29 cellular contexts compared by ENCODE assay signal in the genomic region with DNA sequence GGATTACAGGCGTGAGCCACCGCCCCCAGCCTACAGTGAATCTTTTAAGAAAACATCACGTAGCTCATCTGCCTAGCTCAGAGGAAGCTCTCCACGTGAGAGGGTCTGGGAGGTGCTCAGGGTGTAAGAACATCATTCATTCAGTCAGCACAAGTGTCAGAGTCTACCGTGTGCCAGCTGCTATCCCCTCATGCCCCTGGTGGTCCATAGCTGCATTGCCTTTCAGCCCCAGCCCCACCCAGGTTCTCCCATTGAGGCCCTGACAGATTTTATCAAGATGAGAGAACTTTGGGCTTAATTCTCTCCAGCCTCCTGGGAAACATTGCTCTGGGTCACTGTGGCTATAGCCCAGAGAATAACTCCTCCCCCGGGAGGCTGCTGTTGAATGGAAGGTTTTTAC. TPM values are rescaled to one million over a fixed set of nuclear protein-coding genes. Genes with fewer than 3 reads are reported as not detected.
A peak's percentile ranks its signal among the peaks of the same experiment; 100 is the strongest.
DNase-seq lines count a peak whose midpoint lies in the region; ATAC-seq and TF ChIP-seq lines count a peak whose summit lies in the region.
"Had no signal": no experiment of that assay in that cellular context is flagged by ENCODE, and none has a peak within 500 bp of the region (broad histone marks: within the 10 kb centered on the region; RNA-seq: fewer than 3 reads in every experiment).

No MANE protein-coding gene starts in this region.

- no peak overlapping the region for H3K27ac Mint-ChIP-seq in WTC11
- H3K27ac Mint-ChIP-seq: activated CD4-positive, alpha-beta T cell treated with anti-CD3 and anti-CD28 coated beads for 36 hours; activated naive CD4-positive, alpha-beta T cell treated with anti-CD3 and anti-CD28 coated beads, Interleukin-2, amount 50 U/mL, for 24 hours; activated T-helper 2 cell treated with anti-CD3 and anti-CD28 coated beads, Interferon-gamma antibody, Interleukin-2, Interleukin-4, amounts not matched to agents 10 μg/mL and 5 μg/mL and 100 μg/mL, durations not matched to agents 14 hours and 24 hours and 36 hours; B cell; CD8-positive, alpha-beta T cell; T-helper 2 cell treated with Interferon-gamma antibody and Interleukin-4, amounts not matched to agents 5 μg/mL and 100 μg/mL, for 36 hours had no signal

- ATAC-seq in WTC11: peak; percentile 71
- ATAC-seq in HG03521 (IDR thresholded peaks at IDR 0.05; ENCODE audit: unreplicated experiment): no peak
- ATAC-seq: A549; activated CD4-positive, alpha-beta T cell treated with anti-CD3 and anti-CD28 coated beads for 36 hours; CD8-positive, alpha-beta T cell; Panc1; right cardiac atrium had no signal

- POLR2A ChIA-PET in AG04450 (lab: Yijun Ruan, JAX) (no interaction called here), WTC11 (lab: Charles Lee) (interaction anchor here (1.1 kb wide), 1 partner anchor 10 kb away, joined by 3 read pairs; no protein-coding TSS in a partner anchor)

- H3K27me3 Mint-ChIP-seq in WTC11 (ENCODE audit: low read depth): peaks cover 3% of the 10 kb centered on the region; the same call in 1 of the 2 replicates
- H3K27me3 Mint-ChIP-seq: activated naive CD4-positive, alpha-beta T cell treated with anti-CD3 and anti-CD28 coated beads, Interleukin-2, amount 50 U/mL, for 24 hours had no signal

- H3K4me1 Mint-ChIP-seq in WTC11: no peaks in the 10 kb centered on the region
- H3K4me1 Mint-ChIP-seq: activated CD4-positive, alpha-beta T cell treated with anti-CD3 and anti-CD28 coated beads for 36 hours; activated naive CD4-positive, alpha-beta T cell treated with anti-CD3 and anti-CD28 coated beads, Interleukin-2, amount 50 U/mL, for 24 hours; B cell had no signal

- no peak overlapping the region for H3K4me3 Mint-ChIP-seq in WTC11
- H3K4me3 Mint-ChIP-seq: activated CD4-positive, alpha-beta T cell treated with anti-CD3 and anti-CD28 coated beads for 36 hours; activated naive CD4-positive, alpha-beta T cell treated with anti-CD3 and anti-CD28 coated beads, Interleukin-2, amount 50 U/mL, for 24 hours; B cell; CD8-positive, alpha-beta T cell; T-helper 2 cell treated with Interferon-gamma antibody and Interleukin-4, amounts not matched to agents 5 μg/mL and 100 μg/mL, for 36 hours had no signal

- no peak overlapping the region for H3K4me3 ChIP-seq in AG04450 (ENCODE audit: low read depth, low read length)
- no peak overlapping the region for H3K4me3 ChIP-seq in H7 (ENCODE audit: insufficient read depth, low read depth, low read length)
- H3K4me3 ChIP-seq: A549, smooth muscle cell had no signal

- TF ChIP-seq CTCF in AG04450 (IDR thresholded peaks at IDR 0.05; ENCODE audit: low read depth, low read length): peak; percentile 24; the same call in 1 of the 2 replicates
- 0 out of 2 replicates have a peak, but pooled peaks have one; percentile 19 for TF ChIP-seq CTCF in WTC11 (IDR thresholded peaks at IDR 0.05)

- H3K9me3 Mint-ChIP-seq in WTC11: no peaks in the 10 kb centered on the region; the same call in 1 of the 2 replicates
- H3K9me3 Mint-ChIP-seq: activated naive CD4-positive, alpha-beta T cell treated with anti-CD3 and anti-CD28 coated beads, Interleukin-2, amount 50 U/mL, for 24 hours; activated T-helper 2 cell treated with anti-CD3 and anti-CD28 coated beads, Interferon-gamma antibody, Interleukin-2, Interleukin-4, amounts not matched to agents 10 μg/mL and 5 μg/mL and 100 μg/mL, durations not matched to agents 14 hours and 24 hours and 36 hours; CD8-positive, alpha-beta T cell; T-helper 2 cell treated with Interferon-gamma antibody and Interleukin-4, amounts not matched to agents 5 μg/mL and 100 μg/mL, for 36 hours had no signal

- no peak for DNase-seq in AG04450 (ENCODE audit: low read depth, low spot score)
- peak; percentile 71 for DNase-seq in H7
- peak; percentile 21 for DNase-seq in WTC11 (ENCODE audit: low spot score)
- peak; percentile 55 for DNase-seq in iPS-NIHi11 (ENCODE audit: low spot score)
- no peak for DNase-seq in NCI-H226
- no peak for DNase-seq in T-helper 2 cell
- DNase-seq in NCI-H1436 treated with DMSO at 0.1 percent for 48 hours (lab: John Stamatoyannopoulos, UW): no peak
- DNase-seq: activated CD4-positive, alpha-beta T cell treated with anti-CD3 and anti-CD28 coated beads for 36 hours; activated T-cell treated with anti-CD3 and anti-CD28 coated beads for 4 hours; amniotic stem cell; CD8-positive, alpha-beta T cell; effector CD4-positive, alpha-beta T cell; mesenchymal stem cell; NCI-H1105 treated with DMSO at 0.1 percent for 48 hours; NCI-H1930; NCI-H524; right cardiac atrium; SHP77; stimulated activated CD4-positive, alpha-beta T cell treated with anti-CD3 and anti-CD28 coated beads, Interleukin-1b, Interleukin-23, amount 100 ng/mL, for 48 hours; stimulated activated naive CD4-positive, alpha-beta T cell treated with Interleukin-2 at 50 U/mL for 16 hours had no signal

- no peak overlapping the region for H3K27ac ChIP-seq in AG04450 (ENCODE audit: low read depth, low read length)
- H3K27ac ChIP-seq: A549, parathyroid adenoma had no signal

- H3K36me3 ChIP-seq in H7 (replicated peaks; ENCODE audit: control insufficient read depth, insufficient read depth, low read length): no peaks in the 10 kb centered on the region

- H3K27me3 ChIP-seq in AG04450 (ENCODE audit: control insufficient read depth, insufficient read depth, low read length) (no peaks in the 10 kb centered on the region), H7 (ENCODE audit: control insufficient read depth, insufficient read depth, low read length) (no peaks in the 10 kb centered on the region)

- H3K9me3 ChIP-seq in AG04450 (ENCODE audit: control insufficient read depth, insufficient read depth, low read length): peaks cover 9% of the 10 kb centered on the region

- CTCF ChIA-PET in AG04450 (lab: Charles Lee) (no interaction called here), WTC11 (lab: Charles Lee) (interaction anchor here (0.6 to 1.8 kb wide), 8 partner anchors 14 to 600 kb away, joined by 3 to 8 read pairs (median 3); a partner anchor contains a TSS)

- H3K36me3 Mint-ChIP-seq in WTC11: no peaks in the 10 kb centered on the region
- H3K36me3 Mint-ChIP-seq: activated naive CD4-positive, alpha-beta T cell treated with anti-CD3 and anti-CD28 coated beads, Interleukin-2, amount 50 U/mL, for 24 hours; CD8-positive, alpha-beta T cell had no signal

TF ChIP-seq in WTC11, 78 proteins besides CTCF, POLR2A, EP300 and RAD21 (continues in another document):
- TF ChIP-seq, protein P1, sequence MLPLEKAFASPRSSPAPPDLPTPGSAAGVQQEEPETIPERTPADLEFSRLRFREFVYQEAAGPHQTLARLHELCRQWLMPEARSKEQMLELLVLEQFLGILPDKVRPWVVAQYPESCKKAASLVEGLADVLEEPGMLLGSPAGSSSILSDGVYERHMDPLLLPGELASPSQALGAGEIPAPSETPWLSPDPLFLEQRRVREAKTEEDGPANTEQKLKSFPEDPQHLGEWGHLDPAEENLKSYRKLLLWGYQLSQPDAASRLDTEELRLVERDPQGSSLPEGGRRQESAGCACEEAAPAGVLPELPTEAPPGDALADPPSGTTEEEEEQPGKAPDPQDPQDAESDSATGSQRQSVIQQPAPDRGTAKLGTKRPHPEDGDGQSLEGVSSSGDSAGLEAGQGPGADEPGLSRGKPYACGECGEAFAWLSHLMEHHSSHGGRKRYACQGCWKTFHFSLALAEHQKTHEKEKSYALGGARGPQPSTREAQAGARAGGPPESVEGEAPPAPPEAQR (CRISPR knock-in tag; IDR thresholded peaks at IDR 0.05): no peak
- TF ChIP-seq ETV6 (CRISPR knock-in tag; IDR thresholded peaks at IDR 0.05): no peak
- TF ChIP-seq, protein P2, sequence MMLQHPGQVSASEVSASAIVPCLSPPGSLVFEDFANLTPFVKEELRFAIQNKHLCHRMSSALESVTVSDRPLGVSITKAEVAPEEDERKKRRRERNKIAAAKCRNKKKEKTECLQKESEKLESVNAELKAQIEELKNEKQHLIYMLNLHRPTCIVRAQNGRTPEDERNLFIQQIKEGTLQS (CRISPR knock-in tag; conservative IDR thresholded peaks at IDR 0.05): no peak
- no peak for TF ChIP-seq NR2C2 (CRISPR knock-in tag; IDR thresholded peaks at IDR 0.05)
- TF ChIP-seq ZNF121 (CRISPR knock-in tag; IDR thresholded peaks at IDR 0.05): no peak
- TF ChIP-seq GTF2I (CRISPR knock-in tag; conservative IDR thresholded peaks at IDR 0.05): no peak
- TF ChIP-seq, protein P3, sequence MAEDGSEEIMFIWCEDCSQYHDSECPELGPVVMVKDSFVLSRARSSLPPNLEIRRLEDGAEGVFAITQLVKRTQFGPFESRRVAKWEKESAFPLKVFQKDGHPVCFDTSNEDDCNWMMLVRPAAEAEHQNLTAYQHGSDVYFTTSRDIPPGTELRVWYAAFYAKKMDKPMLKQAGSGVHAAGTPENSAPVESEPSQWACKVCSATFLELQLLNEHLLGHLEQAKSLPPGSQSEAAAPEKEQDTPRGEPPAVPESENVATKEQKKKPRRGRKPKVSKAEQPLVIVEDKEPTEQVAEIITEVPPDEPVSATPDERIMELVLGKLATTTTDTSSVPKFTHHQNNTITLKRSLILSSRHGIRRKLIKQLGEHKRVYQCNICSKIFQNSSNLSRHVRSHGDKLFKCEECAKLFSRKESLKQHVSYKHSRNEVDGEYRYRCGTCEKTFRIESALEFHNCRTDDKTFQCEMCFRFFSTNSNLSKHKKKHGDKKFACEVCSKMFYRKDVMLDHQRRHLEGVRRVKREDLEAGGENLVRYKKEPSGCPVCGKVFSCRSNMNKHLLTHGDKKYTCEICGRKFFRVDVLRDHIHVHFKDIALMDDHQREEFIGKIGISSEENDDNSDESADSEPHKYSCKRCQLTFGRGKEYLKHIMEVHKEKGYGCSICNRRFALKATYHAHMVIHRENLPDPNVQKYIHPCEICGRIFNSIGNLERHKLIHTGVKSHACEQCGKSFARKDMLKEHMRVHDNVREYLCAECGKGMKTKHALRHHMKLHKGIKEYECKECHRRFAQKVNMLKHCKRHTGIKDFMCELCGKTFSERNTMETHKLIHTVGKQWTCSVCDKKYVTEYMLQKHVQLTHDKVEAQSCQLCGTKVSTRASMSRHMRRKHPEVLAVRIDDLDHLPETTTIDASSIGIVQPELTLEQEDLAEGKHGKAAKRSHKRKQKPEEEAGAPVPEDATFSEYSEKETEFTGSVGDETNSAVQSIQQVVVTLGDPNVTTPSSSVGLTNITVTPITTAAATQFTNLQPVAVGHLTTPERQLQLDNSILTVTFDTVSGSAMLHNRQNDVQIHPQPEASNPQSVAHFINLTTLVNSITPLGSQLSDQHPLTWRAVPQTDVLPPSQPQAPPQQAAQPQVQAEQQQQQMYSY (CRISPR knock-in tag; IDR thresholded peaks at IDR 0.05): no peak
- TF ChIP-seq ATF1 (CRISPR knock-in tag; IDR thresholded peaks at IDR 0.05): no peak

RNA-seq across cellular contexts. Expression of a gene that starts 45.1 kb away (rescaled TPM):
- polyA plus RNA-seq in AG04450 (2011; rRNA removed): 2.5 and 3.3 TPM in 2 replicates
- 1.8 and 1.9 TPM in 2 replicates for polyA minus RNA-seq in AG04450 (2011; rRNA and poly(A)+ RNA removed)
- total RNA-seq in H7 (2014; rRNA removed; shearing (Covaris generic)): 0.03 and 0.37 TPM in 2 replicates
- total RNA-seq in WTC11 (2021): 0.25 to 0.39 TPM (median 0.34 TPM) in 3 replicates
- total RNA-seq: B cell; CD8-positive, alpha-beta T cell had no signal

Comparison
In these comparisons a context has a peak if more than half of its experiments do, and no peak if none do; other contexts are left out.
1. DNase-seq: peak in H7 (single experiment), WTC11 (single experiment) and iPS-NIHi11 (single experiment); none in AG04450 (single experiment), NCI-H226 (single experiment), T-helper 2 cell (0 of 5) and NCI-H1436 treated with DMSO at 0.1 percent for 48 hours (single experiment).